1 cellular context compared by ENCODE assay signal in genomic region chr11:78086521-78087074, GRCh38.
A peak's percentile ranks its signal among the peaks of the same experiment; 100 is the strongest.
TF ChIP-seq lines count a peak whose summit lies in the region.
"Not testable (repeated sequence)": the region's sequence is repeated elsewhere in the genome, so short reads cannot be mapped to it uniquely, and the experiment has no call there.

No MANE protein-coding gene starts in this region.

TF ChIP-seq in HepG2, 621 proteins besides CTCF, POLR2A, EP300 and RAD21 (continued from another document and continues in another):
- TF ChIP-seq YY1 (IDR thresholded peaks at IDR 0.05; ENCODE audit: insufficient read depth, insufficient replicate concordance, low read depth, low read length) (peak; percentile 54), AHDC1 (CRISPR knock-in tag; IDR thresholded peaks at IDR 0.05; ENCODE audit: borderline replicate concordance) (peak; percentile 50; the same call in 1 of the 2 replicates), ZSCAN5A (CRISPR knock-in tag; IDR thresholded peaks at IDR 0.05; ENCODE audit: borderline replicate concordance) (peak; percentile 86; the same call in 1 of the 2 replicates), JUNB (CRISPR knock-in tag; IDR thresholded peaks at IDR 0.05; ENCODE audit: borderline replicate concordance) (peak; percentile 68; the same call in 1 of the 2 replicates), RXRA (CRISPR knock-in tag; IDR thresholded peaks at IDR 0.05) (peak; percentile 67; the same call in 1 of the 2 replicates), RERE (CRISPR knock-in tag; IDR thresholded peaks at IDR 0.05; ENCODE audit: low read depth) (peak; percentile 40; the same call in 1 of the 2 replicates), ESRRA (CRISPR knock-in tag; IDR thresholded peaks at IDR 0.05; ENCODE audit: low read depth) (peak; percentile 78; the same call in 1 of the 2 replicates), TEAD3 (CRISPR knock-in tag; optimal IDR thresholded peaks at IDR 0.05; ENCODE audit: borderline replicate concordance) (peak; percentile 98), ATF2 (CRISPR knock-in tag; IDR thresholded peaks at IDR 0.05) (peak; percentile 24; the same call in 1 of the 2 replicates), FOXP1 (CRISPR knock-in tag; IDR thresholded peaks at IDR 0.05) (peak; percentile 82; the same call in 1 of the 2 replicates), TFE3 (CRISPR knock-in tag; IDR thresholded peaks at IDR 0.05) (peak; percentile 99), TBX3 (IDR thresholded peaks at IDR 0.05; ENCODE audit: borderline replicate concordance) (peak; percentile 40; the same call in 1 of the 2 replicates), FOXJ3 (CRISPR knock-in tag; IDR thresholded peaks at IDR 0.05; ENCODE audit: borderline replicate concordance) (peak; percentile 59; the same call in 1 of the 2 replicates), ZNF792 (CRISPR knock-in tag; IDR thresholded peaks at IDR 0.05) (0 out of 2 replicates have a peak, but pooled peaks have one; percentile 63), FOXK1 (CRISPR knock-in tag; IDR thresholded peaks at IDR 0.05; ENCODE audit: borderline replicate concordance, low read depth) (peak; percentile 38; the same call in 1 of the 2 replicates), ZNF781 (CRISPR knock-in tag; IDR thresholded peaks at IDR 0.05; ENCODE audit: borderline replicate concordance, not compliant biosample characterization) (peak; percentile 24), SALL1 (CRISPR knock-in tag; IDR thresholded peaks at IDR 0.05) (peak; percentile 86), FOXC1 (CRISPR knock-in tag; IDR thresholded peaks at IDR 0.05; ENCODE audit: borderline replicate concordance) (0 out of 2 replicates have a peak, but pooled peaks have one; percentile 24), ZNF580 (CRISPR knock-in tag; IDR thresholded peaks at IDR 0.05; ENCODE audit: borderline replicate concordance, low read depth) (peak; percentile 62), ARID4A (CRISPR knock-in tag; IDR thresholded peaks at IDR 0.05; ENCODE audit: borderline replicate concordance) (peak; percentile 42; the same call in 1 of the 2 replicates), MLX (CRISPR knock-in tag; IDR thresholded peaks at IDR 0.05) (0 out of 2 replicates have a peak, but pooled peaks have one; percentile 48)
- TF ChIP-seq FOXP1 (IDR thresholded peaks at IDR 0.05), result not testable (repeated sequence)
